15 cellular contexts compared by ENCODE assay signal in genomic region chr14:71658261-71658860, GRCh38.
DNase-seq lines count a peak whose midpoint lies in the region; ATAC-seq, FAIRE-seq and TF ChIP-seq lines count a peak whose summit lies in the region.
"Had no signal": no experiment of that assay in that cellular context is flagged by ENCODE, and none has a peak within 500 bp of the region (broad histone marks: within the 10 kb centered on the region; RNA-seq: fewer than 3 reads in every experiment).

No MANE protein-coding gene starts in this region.

- no peaks in the 10 kb centered on the region for H3K9me3 ChIP-seq in SK-N-SH
- H3K9me3 ChIP-seq: esophagus squamous epithelium, upper lobe of left lung had no signal

- no peaks in the 10 kb centered on the region for H3K9me2 ChIP-seq in SK-N-SH

- no peak for TF ChIP-seq RAD21 in SK-N-SH (IDR thresholded peaks at IDR 0.05; ENCODE audit: low read length)

- CTCF ChIA-PET in SK-N-SH (lab: Yijun Ruan, JAX): interaction anchor here (0.7 to 1.8 kb wide), 3 partner anchors 11 to 95 kb away, joined by 3 to 9 read pairs (median 7); no protein-coding TSS in a partner anchor

- DNase-seq in SK-N-SH: no peak
- peak; percentile 24 for DNase-seq in NCI-H2107 (lab: John Stamatoyannopoulos, UW)
- DNase-seq in brain microvascular endothelial cell: peak; percentile 24
- DNase-seq in skeletal muscle cell (ENCODE audit: low read depth): peak; percentile 73
- no peak for DNase-seq in D721Med (ENCODE audit: insufficient read length, low spot score)
- DNase-seq: ACHN; activated CD4-positive, alpha-beta T cell treated with anti-CD3 and anti-CD28 coated beads for 36 hours; activated gamma-delta T cell treated with Interleukin-2 at 50 U/mL for 16 hours; esophagus squamous epithelium; NCI-H1417; upper lobe of left lung had no signal

- peaks cover 7 to 20% of the 10 kb centered on the region in 2 experiments for H3K4me1 ChIP-seq in SK-N-SH (ENCODE audit: control insufficient read depth in 1 of 2, insufficient read depth in 2 of 2, low read depth in 1 of 2, low read length in 1 of 2)

- H2AFZ ChIP-seq in SK-N-SH (ENCODE audit: low read depth): no peak overlapping the region

- H3K27ac ChIP-seq in SK-N-SH (ENCODE audit: low read depth in 2 of 2, low read length in 1 of 2): peak overlapping the region in 1 of 2 experiments; percentile 28; a peak in 1 of 4 replicates
- peak overlapping the region; percentile 62 for H3K27ac ChIP-seq in brain microvascular endothelial cell
- H3K27ac ChIP-seq: esophagus squamous epithelium, upper lobe of left lung had no signal

- H3F3A ChIP-seq in SK-N-SH (replicated peaks; ENCODE audit: insufficient read depth): peaks cover 4% of the 10 kb centered on the region

- in situ Hi-C loops in brain microvascular endothelial cell (cut with HindIII; ENCODE audit: low pct_ligation_motif_present, low sequenced_read_pairs): no loop called here

- peaks cover 3% of the 10 kb centered on the region; the same call in 1 of the 2 replicates for H3K79me2 ChIP-seq in SK-N-SH (ENCODE audit: insufficient read depth)

- 0 out of 2 replicates have a peak overlapping the region, but pooled peaks have one; percentile 23 for H3K4me2 ChIP-seq in SK-N-SH

- no peak for FAIRE-seq in D721Med (lab: Jason Lieb, UNC)

- H3K4me3 ChIP-seq in SK-N-SH (ENCODE audit: low read depth in 2 of 2, low read length in 1 of 2) (no peak overlapping the region), brain microvascular endothelial cell (ENCODE audit: low read depth, low read length) (no peak overlapping the region), skeletal muscle cell (ENCODE audit: low read depth, low read length) (no peak overlapping the region)
- H3K4me3 ChIP-seq: esophagus squamous epithelium, upper lobe of left lung had no signal

- ATAC-seq in SK-N-SH treated with all-trans-retinoic acid at 6 μM for 48 hours: no peak
- no peak for ATAC-seq in HG02588 (IDR thresholded peaks at IDR 0.05; ENCODE audit: unreplicated experiment)
- ATAC-seq in HG02970 (IDR thresholded peaks at IDR 0.05; ENCODE audit: low FRiP score, unreplicated experiment): no peak
- ATAC-seq: activated CD4-positive, alpha-beta T cell treated with anti-CD3 and anti-CD28 coated beads for 36 hours; HCT116 had no signal

- WGBS in SK-N-SH (ENCODE audit: low lambda C conversion rate): 55% methylated on average over 2 of the region's 2 CpGs

- H3K27me3 ChIP-seq in SK-N-SH (ENCODE audit: insufficient read depth) (no peaks in the 10 kb centered on the region), brain microvascular endothelial cell (replicated peaks) (no peaks in the 10 kb centered on the region)
- H3K27me3 ChIP-seq: esophagus squamous epithelium, upper lobe of left lung had no signal

- POLR2A ChIA-PET in SK-N-SH (lab: Yijun Ruan, JAX): no interaction called here

- no peaks in the 10 kb centered on the region for H4K20me1 ChIP-seq in SK-N-SH (ENCODE audit: insufficient read depth)

- TF ChIP-seq EP300 in SK-N-SH (IDR thresholded peaks at IDR 0.05; ENCODE audit: borderline replicate concordance in 1 of 2, low read depth in 1 of 2, low read length in 1 of 2): no peak

- no peak for TF ChIP-seq CTCF in SK-N-SH (IDR thresholded peaks at IDR 0.05)
- TF ChIP-seq CTCF in brain microvascular endothelial cell (IDR thresholded peaks at IDR 0.05; ENCODE audit: low read depth, low read length, missing control alignments): no peak
- no peak for TF ChIP-seq CTCF in D721Med (IDR thresholded peaks at IDR 0.05; ENCODE audit: insufficient read depth, missing control alignments)

- H3K9ac ChIP-seq in SK-N-SH: no peak overlapping the region

- H3K36me3 ChIP-seq in SK-N-SH (replicated peaks in 1 of 2; ENCODE audit: control insufficient read depth in 1 of 2, insufficient read depth in 2 of 2, low read length in 1 of 2) (peaks cover 10 to 38% of the 10 kb centered on the region in 2 experiments), brain microvascular endothelial cell (replicated peaks) (peaks cover 4% of the 10 kb centered on the region)

TF ChIP-seq in SK-N-SH, 30 proteins besides CTCF, POLR2A, EP300 and RAD21 (continues in another document):
- TF ChIP-seq POLR2AphosphoS5 (IDR thresholded peaks at IDR 0.05; ENCODE audit: low read depth, low read length): no peak
- TF ChIP-seq SMC3 (IDR thresholded peaks at IDR 0.05; ENCODE audit: low read depth, low read length): no peak
- no peak for TF ChIP-seq NFIC (IDR thresholded peaks at IDR 0.05; ENCODE audit: borderline replicate concordance)
- TF ChIP-seq MEF2A (IDR thresholded peaks at IDR 0.05; ENCODE audit: borderline replicate concordance, low read depth): no peak
- TF ChIP-seq JUND (IDR thresholded peaks at IDR 0.05): no peak
- TF ChIP-seq, protein P1, sequence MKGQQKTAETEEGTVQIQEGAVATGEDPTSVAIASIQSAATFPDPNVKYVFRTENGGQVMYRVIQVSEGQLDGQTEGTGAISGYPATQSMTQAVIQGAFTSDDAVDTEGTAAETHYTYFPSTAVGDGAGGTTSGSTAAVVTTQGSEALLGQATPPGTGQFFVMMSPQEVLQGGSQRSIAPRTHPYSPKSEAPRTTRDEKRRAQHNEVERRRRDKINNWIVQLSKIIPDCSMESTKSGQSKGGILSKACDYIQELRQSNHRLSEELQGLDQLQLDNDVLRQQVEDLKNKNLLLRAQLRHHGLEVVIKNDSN (IDR thresholded peaks at IDR 0.05; ENCODE audit: borderline replicate concordance, low read depth): no peak
- TF ChIP-seq SIN3A (IDR thresholded peaks at IDR 0.05; ENCODE audit: borderline replicate concordance, low read depth, low read length): no peak
- no peak for TF ChIP-seq FOSL2 (IDR thresholded peaks at IDR 0.05; ENCODE audit: borderline replicate concordance, low read depth)

TF ChIP-seq in SK-N-SH treated with all-trans-retinoic acid at 6 μM for 48 hours, 23 proteins besides CTCF, POLR2A, EP300 and RAD21:
- TF ChIP-seq ISL1 (CRISPR knock-in tag; IDR thresholded peaks at IDR 0.05) (no peak), ZFP3 (CRISPR knock-in tag; IDR thresholded peaks at IDR 0.05) (no peak), CREB5 (CRISPR knock-in tag; IDR thresholded peaks at IDR 0.05; ENCODE audit: low read depth) (no peak), ZC3H10 (CRISPR knock-in tag; IDR thresholded peaks at IDR 0.05) (no peak)
- TF ChIP-seq, protein P2, sequence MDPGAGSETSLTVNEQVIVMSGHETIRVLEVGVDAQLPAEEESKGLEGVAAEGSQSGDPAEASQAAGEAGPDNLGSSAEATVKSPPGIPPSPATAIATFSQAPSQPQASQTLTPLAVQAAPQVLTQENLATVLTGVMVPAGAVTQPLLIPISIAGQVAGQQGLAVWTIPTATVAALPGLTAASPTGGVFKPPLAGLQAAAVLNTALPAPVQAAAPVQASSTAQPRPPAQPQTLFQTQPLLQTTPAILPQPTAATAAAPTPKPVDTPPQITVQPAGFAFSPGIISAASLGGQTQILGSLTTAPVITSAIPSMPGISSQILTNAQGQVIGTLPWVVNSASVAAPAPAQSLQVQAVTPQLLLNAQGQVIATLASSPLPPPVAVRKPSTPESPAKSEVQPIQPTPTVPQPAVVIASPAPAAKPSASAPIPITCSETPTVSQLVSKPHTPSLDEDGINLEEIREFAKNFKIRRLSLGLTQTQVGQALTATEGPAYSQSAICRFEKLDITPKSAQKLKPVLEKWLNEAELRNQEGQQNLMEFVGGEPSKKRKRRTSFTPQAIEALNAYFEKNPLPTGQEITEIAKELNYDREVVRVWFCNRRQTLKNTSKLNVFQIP (CRISPR knock-in tag; IDR thresholded peaks at IDR 0.05; ENCODE audit: borderline replicate concordance, low read depth): no peak

Comparison
In these comparisons a context has a peak if more than half of its experiments do, and no peak if none do; other contexts are left out.
1. DNase-seq: peak in NCI-H2107 (single experiment), brain microvascular endothelial cell (single experiment) and skeletal muscle cell (single experiment); none in SK-N-SH (single experiment) and D721Med (single experiment).